Comparison of ENCODE assay signal across 8 cellular contexts in the genomic region with DNA sequence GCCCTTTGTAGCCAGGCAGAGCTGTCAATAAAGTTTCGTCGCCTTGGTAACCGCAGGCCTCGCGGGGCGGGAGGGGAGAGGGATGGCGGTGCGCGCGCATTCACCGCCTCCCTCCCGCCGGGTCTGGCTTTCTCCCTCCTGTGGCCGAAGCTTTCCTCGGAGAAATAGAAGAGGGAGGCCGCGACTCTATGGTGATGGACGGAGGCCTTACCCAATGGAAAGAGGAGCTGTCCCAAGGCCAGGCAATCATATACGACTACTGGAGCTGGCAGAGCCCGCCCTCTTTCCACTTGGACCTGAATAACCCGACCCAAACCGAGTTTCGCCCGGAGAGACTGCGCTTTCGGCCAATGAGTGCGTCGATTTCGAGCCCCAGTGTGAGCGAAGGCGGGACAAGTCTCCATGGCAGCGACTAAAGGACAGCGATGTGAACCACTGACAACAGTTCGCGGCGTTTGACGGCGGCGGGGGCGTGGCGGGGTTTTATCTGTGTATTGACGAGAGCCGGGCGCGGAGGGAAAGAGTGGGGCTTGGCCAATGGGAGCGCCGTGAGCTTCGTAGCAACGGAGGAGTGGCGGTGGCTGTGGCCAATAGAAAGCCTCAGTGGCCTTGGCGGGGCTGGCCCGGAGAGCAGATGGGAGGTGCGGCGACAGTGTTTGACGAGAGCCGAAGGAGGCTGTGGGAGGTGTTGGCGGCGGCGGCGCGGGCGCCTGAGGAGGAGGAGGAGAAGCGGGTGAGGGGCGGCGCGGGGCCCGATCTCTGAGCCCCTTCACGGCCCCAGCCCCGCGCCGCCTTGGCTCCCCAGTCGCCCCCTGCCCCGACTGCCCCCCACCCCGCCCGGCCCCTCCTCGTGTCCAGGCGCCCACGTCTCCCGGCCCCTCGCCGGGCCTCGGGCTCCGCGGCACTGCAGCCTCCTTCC. TPM values are rescaled to one million over a fixed set of nuclear protein-coding genes. Genes with fewer than 3 reads are reported as not detected.
A peak's percentile ranks its signal among the peaks of the same experiment; 100 is the strongest.
DNase-seq lines count a peak whose midpoint lies in the region; ATAC-seq and TF ChIP-seq lines count a peak whose summit lies in the region.

A gene (plus strand): TSS at position 652 of the 919 bp plus-strand sequence. CDS start 2,061 bp downstream, outside the sequence.

- H3K27me3 ChIP-seq in lung (ENCODE audit: control insufficient read depth, insufficient read depth), result no peaks in the 10 kb centered on the region

- H3K9me3 ChIP-seq in lung (ENCODE audit: control insufficient read depth in 2 of 2, insufficient read depth in 1 of 2, low read length in 1 of 2), result no peaks in the 10 kb centered on the region

- peak within 1 kb of the TSS; percentile 91 to 94 for H3K27ac ChIP-seq in lung (ENCODE audit: low read depth in 1 of 2, low read length in 1 of 2)

- 0% methylated on average over 68 to 84 of the region's 84 CpGs for WGBS in lung, 2 donors

- no peak for TF ChIP-seq CTCF in lung (IDR thresholded peaks at IDR 0.05; ENCODE audit: control extremely low read depth, extremely low read depth)

- peaks cover 0 to 17% of the 10 kb centered on the region in 2 donors for H3K36me3 ChIP-seq in lung (ENCODE audit: control insufficient read depth in 2 of 2, insufficient read depth in 2 of 2, low read length in 2 of 2)

- DNase-seq in CMK (ENCODE audit: low read depth) (peak; percentile 100), HS-5 (ENCODE audit: low read depth) (peak; percentile 100), lung (ENCODE audit: low spot score) (peak; percentile 100)
- DNase-seq in NK-92 treated with Interleukin-12 subunit alpha and Interleukin-12 subunit beta, amount 100 ng/mL, for 24 hours (lab: John Stamatoyannopoulos, UW), result peak; percentile 100
- DNase-seq in activated CD8-positive, alpha-beta memory T cell treated with anti-CD3 and anti-CD28 coated beads for 24 hours, result peak; percentile 100
- DNase-seq in effector CD4-positive, alpha-beta T cell, result peak; percentile 100
- DNase-seq in stimulated activated CD4-positive, alpha-beta T cell treated with anti-CD3 and anti-CD28 coated beads, TNF-alpha, amount 100 ng/mL, for 4 hours (ENCODE audit: low read depth in 3 of 3), result peak; percentile 100

- H3K4me3 ChIP-seq in lung, result peak within 1 kb of the TSS; percentile 50

- peak; percentile 89 for ATAC-seq in GM19468 (IDR thresholded peaks at IDR 0.05; ENCODE audit: extremely low read depth, unreplicated experiment)
- peak; percentile 94 for ATAC-seq in lung (ENCODE audit: insufficient read depth, low FRiP score)

- peaks cover 6 to 11% of the 10 kb centered on the region in 2 donors for H3K4me1 ChIP-seq in lung (ENCODE audit: control insufficient read depth in 2 of 2, insufficient read depth in 2 of 2, low read length in 2 of 2)

RNA-seq across cellular contexts. Expression of the gene that starts here (rescaled TPM):
- total RNA-seq in lung, result 10 to 100 TPM; 14.1 to 16.5 TPM
- 10 to 100 TPM in 1 of 2 donors, 1 to 10 TPM in 1; 6.7 to 10.9 TPM for polyA plus RNA-seq in lung

Comparison
In these comparisons a context has a peak if more than half of its experiments do, and no peak if none do; other contexts are left out.
1. Peak in every context shown above with its lines: DNase-seq, ATAC-seq, H3K4me3 ChIP-seq and H3K27ac ChIP-seq.